8 cellular contexts compared by ENCODE assay signal in genomic region chr9:121819511-121820231, GRCh38.
DNase-seq lines count a peak whose midpoint lies in the region; ATAC-seq and TF ChIP-seq lines count a peak whose summit lies in the region.

No MANE protein-coding gene starts in this region.

- H3K27ac Mint-ChIP-seq in neural crest cell (ENCODE audit: unreplicated experiment) = peak overlapping the region; percentile 50

- TF ChIP-seq CTCF in choroid plexus epithelial cell (conservative IDR thresholded peaks at IDR 0.05; ENCODE audit: low read depth, low read length) = no peak
- TF ChIP-seq CTCF in neural crest cell (conservative IDR thresholded peaks at IDR 0.05) = no peak
- TF ChIP-seq CTCF in mammary epithelial cell (conservative IDR thresholded peaks at IDR 0.05 in 1 of 2, IDR thresholded peaks at IDR 0.05 in 1 of 2; ENCODE audit: extremely low read depth in 1 of 2, insufficient read depth in 1 of 2, low read depth in 1 of 2, low read length in 2 of 2) = no peak

- no peaks in the 10 kb centered on the region for H3K36me3 Mint-ChIP-seq in neural crest cell (ENCODE audit: low read depth)

- 81% methylated on average over 11 of the region's 19 CpGs for WGBS in mammary epithelial cell (ENCODE audit: low coverage, missing lambda C conversion rate)

- H3K4me2 ChIP-seq in mammary epithelial cell (ENCODE audit: insufficient read depth, low read depth, low read length) = no peak overlapping the region

- peak overlapping the region; percentile 82 for H3K4me3 Mint-ChIP-seq in neural crest cell

- no peaks in the 10 kb centered on the region for H3K27me3 ChIP-seq in mammary epithelial cell (ENCODE audit: insufficient read depth, low read length)

- no peaks in the 10 kb centered on the region for H4K20me1 ChIP-seq in mammary epithelial cell (ENCODE audit: insufficient read depth, low read length)

- CTCF ChIA-PET in mammary epithelial cell (lab: Charles Lee; ENCODE audit: low non-redundant PET) = no interaction called here

- no peaks in the 10 kb centered on the region for H3K36me3 ChIP-seq in ES-I3 (ENCODE audit: insufficient read depth, low read length)
- no peaks in the 10 kb centered on the region for H3K36me3 ChIP-seq in mammary epithelial cell (ENCODE audit: insufficient read depth, low read length)

- BruUV-seq in mammary epithelial cell (replicated peaks; lab: Mats Ljungman, UMichigan) = no TSS peak

- DNase-seq in NCI-H2227 (lab: John Stamatoyannopoulos, UW; ENCODE audit: unreplicated experiment) (peak; percentile 73), choroid plexus epithelial cell (ENCODE audit: low read depth) (peak; percentile 24), neural crest cell (ENCODE audit: low read depth, low spot score) (peak; percentile 47), NCI-H2196 treated with DMSO at 0.1 percent for 48 hours (lab: John Stamatoyannopoulos, UW; ENCODE audit: unreplicated experiment) (no peak), mammary epithelial cell (no peak)

- H3K4me3 ChIP-seq in choroid plexus epithelial cell (ENCODE audit: low read depth, low read length) = peak overlapping the region; percentile 31
- H3K4me3 ChIP-seq in mammary epithelial cell (replicated peaks in 1 of 3; ENCODE audit: insufficient read depth in 1 of 3, low read depth in 2 of 3, low read length in 3 of 3) = no peak overlapping the region

- no peaks in the 10 kb centered on the region for H3K9me3 Mint-ChIP-seq in neural crest cell

- intact Hi-C loops in mammary epithelial cell (cut with micrococcal nuclease) = no loop called here

- no peak overlapping the region for H3K27ac ChIP-seq in mammary epithelial cell (ENCODE audit: insufficient read depth, low read depth, low read length)

- in situ Hi-C loops in mammary epithelial cell (cut with MboI; ENCODE audit: low sequenced_read_pairs in 2 of 2) = no loop called here

- H3K79me2 ChIP-seq in mammary epithelial cell (ENCODE audit: insufficient read depth, low read length) = no peaks in the 10 kb centered on the region

- H3K27me3 Mint-ChIP-seq in neural crest cell (ENCODE audit: low read depth) = peaks cover 29% of the 10 kb centered on the region

- H2AFZ ChIP-seq in mammary epithelial cell (ENCODE audit: low read depth, low read length) = no peak overlapping the region

- peaks cover 31% of the 10 kb centered on the region for H3K4me1 ChIP-seq in ES-I3 (ENCODE audit: insufficient read depth, low read length)
- H3K4me1 ChIP-seq in mammary epithelial cell (ENCODE audit: insufficient read depth, low read length) = no peaks in the 10 kb centered on the region

- H3K9ac ChIP-seq in ES-I3 (ENCODE audit: low read depth, low read length) (peak overlapping the region; percentile 15; the same call in 1 of the 2 replicates), mammary epithelial cell (ENCODE audit: insufficient read depth, low read length) (no peak overlapping the region)

- H3K9me3 ChIP-seq in ES-I3 (ENCODE audit: control insufficient read depth, insufficient read depth, low read length) (no peaks in the 10 kb centered on the region), mammary epithelial cell (replicated peaks; ENCODE audit: insufficient read depth, low read length) (no peaks in the 10 kb centered on the region)

- dilution Hi-C loops in mammary epithelial cell (cut with HindIII; ENCODE audit: low sequenced_read_pairs) = no loop called here

- peaks cover 50% of the 10 kb centered on the region for H3K4me1 Mint-ChIP-seq in neural crest cell

- ATAC-seq in GM18907 (IDR thresholded peaks at IDR 0.05; ENCODE audit: unreplicated experiment) (no peak), GM19395 (IDR thresholded peaks at IDR 0.05; ENCODE audit: unreplicated experiment) (no peak)

Comparison
In these comparisons a context has a peak if more than half of its experiments do, and no peak if none do; other contexts are left out.
1. DNase-seq: peak in NCI-H2227 (single experiment), choroid plexus epithelial cell (single experiment) and neural crest cell (single experiment); none in NCI-H2196 treated with DMSO at 0.1 percent for 48 hours (single experiment) and mammary epithelial cell (single experiment).